ENCODE assay signal across 13 cellular contexts in genomic region chr11:67280341-67280790, GRCh38. TPM values are rescaled to one million over a fixed set of nuclear protein-coding genes. Genes with fewer than 3 reads are reported as not detected.
A peak's percentile ranks its signal among the peaks of the same experiment; 100 is the strongest.
DNase-seq lines count a peak whose midpoint lies in the region; ATAC-seq and TF ChIP-seq lines count a peak whose summit lies in the region.
"Had no signal": no experiment of that assay in that cellular context is flagged by ENCODE, and none has a peak within 500 bp of the region (broad histone marks: within the 10 kb centered on the region; RNA-seq: fewer than 3 reads in every experiment).

No MANE protein-coding gene starts in this region.

- H3K23ac ChIP-seq in neuronal stem cell (ENCODE audit: low read depth, low read length, poor library complexity), result peak overlapping the region; percentile 17

- no peak overlapping the region for H2BK120ac ChIP-seq in neuronal stem cell (ENCODE audit: low read depth, low read length)

- no peak overlapping the region for H2BK12ac ChIP-seq in neuronal stem cell (ENCODE audit: low read length)

- H2BK5ac ChIP-seq in neuronal stem cell (ENCODE audit: low read length), result no peak overlapping the region

- no peak overlapping the region for H3K18ac ChIP-seq in neuronal stem cell (ENCODE audit: low read length)

- DNase-seq in BE2C, result peak; percentile 4
- DNase-seq in GM06990 (ENCODE audit: extremely low read depth, insufficient read length), result peak; percentile 7
- peak; percentile 65 for DNase-seq in chondrocyte (ENCODE audit: low spot score)
- no peak for DNase-seq in neuronal stem cell (ENCODE audit: low spot score)
- DNase-seq in NCI-H1092 (lab: John Stamatoyannopoulos, UW), result no peak
- no peak for DNase-seq in omental fat pad (ENCODE audit: low spot score)
- DNase-seq: activated CD4-positive, CD25-positive, alpha-beta regulatory T cell; foreskin melanocyte; NCI-H1048; NCI-H526 treated with DMSO at 0.1 percent for 48 hours; stimulated activated naive CD4-positive, alpha-beta T cell had no signal

- H3K27me3 ChIP-seq in BE2C, result no peaks in the 10 kb centered on the region
- no peaks in the 10 kb centered on the region for H3K27me3 ChIP-seq in GM06990 (replicated peaks; ENCODE audit: control insufficient read depth, insufficient read depth, low read length)
- H3K27me3 ChIP-seq in neuronal stem cell (ENCODE audit: control insufficient read depth in 3 of 3, insufficient read depth in 3 of 3, low read depth in 1 of 3, low read length in 3 of 3), result no peaks in the 10 kb centered on the region

- peaks cover 18% of the 10 kb centered on the region for H3K79me1 ChIP-seq in neuronal stem cell (ENCODE audit: low read depth, low read length)

- peaks cover 14% of the 10 kb centered on the region for H3K4me1 Mint-ChIP-seq in chondrocyte (ENCODE audit: low read depth)

- no peaks in the 10 kb centered on the region for H3K9me3 Mint-ChIP-seq in chondrocyte (ENCODE audit: low read depth)

- no peak overlapping the region for H2BK15ac ChIP-seq in neuronal stem cell (ENCODE audit: low read length)

- H3K14ac ChIP-seq in neuronal stem cell (ENCODE audit: low read length), result peak overlapping the region; percentile 21

- TF ChIP-seq CTCF in BE2C (IDR thresholded peaks at IDR 0.05; ENCODE audit: low read depth, low read length) (no peak), GM06990 (IDR thresholded peaks at IDR 0.05; ENCODE audit: insufficient read depth, low read length, poor library complexity, severe bottlenecking) (no peak), chondrocyte (IDR thresholded peaks at IDR 0.05) (no peak), omental fat pad (IDR thresholded peaks at IDR 0.05) (no peak)

- no peak overlapping the region for H4K91ac ChIP-seq in neuronal stem cell (ENCODE audit: low read depth, low read length, poor library complexity)

- H3K9ac ChIP-seq in neuronal stem cell (ENCODE audit: low read depth, low read length, poor library complexity), result no peak overlapping the region

- H2AFZ ChIP-seq in neuronal stem cell (ENCODE audit: low read length), result no peak overlapping the region

- H3K4me2 ChIP-seq in neuronal stem cell (ENCODE audit: insufficient read depth, low read length, poor library complexity, severe bottlenecking), result no peak overlapping the region

- H3K9me3 ChIP-seq in BE2C, result no peaks in the 10 kb centered on the region
- H3K9me3 ChIP-seq in neuronal stem cell (replicated peaks in 1 of 2; ENCODE audit: control insufficient read depth in 2 of 2, insufficient read depth in 1 of 2, low read depth in 1 of 2, low read length in 2 of 2), result no peaks in the 10 kb centered on the region

- H4K8ac ChIP-seq in neuronal stem cell (ENCODE audit: low read depth, low read length), result no peak overlapping the region

- no peak overlapping the region for H3K27ac Mint-ChIP-seq in chondrocyte (ENCODE audit: unreplicated experiment)

- H3K4me3 ChIP-seq in BE2C (ENCODE audit: low read depth, low read length) (no peak overlapping the region), GM06990 (replicated peaks; ENCODE audit: low read depth, low read length) (no peak overlapping the region), neuronal stem cell (ENCODE audit: low read length in 2 of 2) (peak overlapping the region in 1 of 2 donors; percentile 29)

- no peak overlapping the region for H3K4me3 Mint-ChIP-seq in chondrocyte (ENCODE audit: unreplicated experiment)

- no CpG with 5 or more reads among the region's 13 CpGs for WGBS in neuronal stem cell (ENCODE audit: extremely low coverage in 2 of 2, insufficient read length in 2 of 2, insufficient replicate concordance in 1 of 2), 2 donors

- H3K36me3 ChIP-seq in BE2C, result peaks cover 69% of the 10 kb centered on the region
- peaks cover 57% of the 10 kb centered on the region for H3K36me3 ChIP-seq in GM06990 (ENCODE audit: control insufficient read depth, insufficient read depth, low read length)
- H3K36me3 ChIP-seq in neuronal stem cell (replicated peaks in 1 of 2; ENCODE audit: control insufficient read depth in 2 of 2, insufficient read depth in 2 of 2, low read length in 2 of 2), result peaks cover 50 to 72% of the 10 kb centered on the region in 2 donors

- peaks cover 24% of the 10 kb centered on the region for H3K4me1 ChIP-seq in BE2C
- peaks cover 4 to 11% of the 10 kb centered on the region in 2 donors for H3K4me1 ChIP-seq in neuronal stem cell (ENCODE audit: control insufficient read depth in 2 of 2, insufficient read depth in 1 of 2, low read depth in 1 of 2, low read length in 2 of 2)

- no peak overlapping the region for H3K4ac ChIP-seq in neuronal stem cell (ENCODE audit: low read length)

- H2AK5ac ChIP-seq in neuronal stem cell (ENCODE audit: low read depth, low read length), result no peak overlapping the region

- H3K27ac ChIP-seq in neuronal stem cell (replicated peaks; ENCODE audit: low read length), result no peak overlapping the region

- peaks cover 12% of the 10 kb centered on the region for H3K36me3 Mint-ChIP-seq in chondrocyte (ENCODE audit: low read depth)

- ATAC-seq in GM18909 (IDR thresholded peaks at IDR 0.05; ENCODE audit: poor library complexity, unreplicated experiment) (no peak), HG03045 (IDR thresholded peaks at IDR 0.05; ENCODE audit: unreplicated experiment) (no peak), omental fat pad (ENCODE audit: low FRiP score) (no peak)

- H3K27me3 Mint-ChIP-seq in chondrocyte (ENCODE audit: low read depth), result no peaks in the 10 kb centered on the region

RNA-seq across cellular contexts. Expression of gene ANKRD13D, which starts 8.7 kb away (rescaled TPM):
- polyA plus RNA-seq in BE2C (2012; ENCODE audit: insufficient read depth, insufficient read length, low read depth), result 133 TPM
- total RNA-seq in chondrocyte (40.0 to 51.8 TPM (median 47.8 TPM) in 3 replicates), omental fat pad (10 to 100 TPM; 18.6 to 78.2 (median 28.6) TPM)
- polyA plus RNA-seq in neuronal stem cell (2013, experiment 1 of 2), result 23.9 TPM
- polyA plus RNA-seq in neuronal stem cell (2013, experiment 2 of 2), result 22.5 TPM

RNA-seq across cellular contexts. Expression of gene GRK2, which starts 14.1 kb away (rescaled TPM):
- polyA plus RNA-seq in BE2C (2012; ENCODE audit: insufficient read depth, insufficient read length, low read depth), result 272 TPM
- total RNA-seq in chondrocyte (34.0 to 38.3 TPM (median 36.1 TPM) in 3 replicates), omental fat pad (100 to 1,000 TPM in 1 of 4 donors, 10 to 100 TPM in 3; 42.6 to 106 (median 50.7) TPM)
- polyA plus RNA-seq in neuronal stem cell (2013, experiment 1 of 2), result 33.4 TPM
- polyA plus RNA-seq in neuronal stem cell (2013, experiment 2 of 2), result 33.1 TPM

RNA-seq across cellular contexts. Expression of gene SSH3, which starts 23.0 kb away (rescaled TPM):
- polyA plus RNA-seq in BE2C (2012; ENCODE audit: insufficient read depth, insufficient read length, low read depth), result 3.9 TPM
- total RNA-seq in chondrocyte, result 19.8 to 30.0 TPM (median 28.4 TPM) in 3 replicates
- 28.5 TPM for polyA plus RNA-seq in neuronal stem cell (2013, experiment 1 of 2)
- polyA plus RNA-seq in neuronal stem cell (2013, experiment 2 of 2), result 34.0 TPM
- 10 to 100 TPM; 22.6 to 44.6 (median 28.3) TPM for total RNA-seq in omental fat pad

Comparison
In these comparisons a context has a peak if more than half of its experiments do, and no peak if none do; other contexts are left out.
1. DNase-seq: peak in BE2C (single experiment), GM06990 (single experiment) and chondrocyte (single experiment); none in neuronal stem cell (single experiment), NCI-H1092 (single experiment) and omental fat pad (single experiment).